In genomic region chr2:216416571-216417307, GRCh38 we compare ENCODE assay signal across 1 cellular context.
TF ChIP-seq lines count a peak whose summit lies in the region.

No MANE protein-coding gene starts in this region.

TF ChIP-seq in K562, 482 proteins besides CTCF, POLR2A, EP300 and RAD21 (continued from another document):
- TF ChIP-seq ZNF318 (IDR thresholded peaks at IDR 0.05; ENCODE audit: borderline replicate concordance in 1 of 2, low read depth in 1 of 2) (no peak), PRDM10 (IDR thresholded peaks at IDR 0.05; ENCODE audit: partially characterized antibody) (peak; percentile 56), GTF2F1 (IDR thresholded peaks at IDR 0.05; ENCODE audit: low read depth, low read length) (no peak), NCOA1 (IDR thresholded peaks at IDR 0.05; ENCODE audit: low read depth) (peak; percentile 80; the same call in 1 of the 2 replicates), ZNF696 (CRISPR knock-in tag; conservative IDR thresholded peaks at IDR 0.05) (no peak), BRCA1 (IDR thresholded peaks at IDR 0.05) (no peak), BRCA1 (CRISPR knock-in tag; IDR thresholded peaks at IDR 0.05) (no peak), ZFP1 (CRISPR knock-in tag; IDR thresholded peaks at IDR 0.05) (no peak), TEAD2 (tag; IDR thresholded peaks at IDR 0.05) (no peak), MAX (CRISPR knock-in tag; IDR thresholded peaks at IDR 0.05) (no peak), RFX7 (CRISPR knock-in tag; IDR thresholded peaks at IDR 0.05) (no peak), TRIM24 (IDR thresholded peaks at IDR 0.05) (peak; percentile 71 to 79), WHSC1 (IDR thresholded peaks at IDR 0.05; ENCODE audit: low read length) (no peak), TFE3 (CRISPR knock-in tag; IDR thresholded peaks at IDR 0.05) (no peak), CEBPB (tag; IDR thresholded peaks at IDR 0.05) (no peak), ATF1 (CRISPR knock-in tag; IDR thresholded peaks at IDR 0.05) (no peak), ATF1 (tag; IDR thresholded peaks at IDR 0.05) (peak; percentile 56), KLF6 (CRISPR knock-in tag; IDR thresholded peaks at IDR 0.05; ENCODE audit: borderline replicate concordance) (no peak), ESRRB (CRISPR knock-in tag; IDR thresholded peaks at IDR 0.05; ENCODE audit: borderline replicate concordance) (no peak), ATF7 (IDR thresholded peaks at IDR 0.05) (peak; percentile 89), PRMT5 (CRISPR knock-in tag; IDR thresholded peaks at IDR 0.05) (no peak), BACH1 (tag; IDR thresholded peaks at IDR 0.05) (no peak), RBM39 (optimal IDR thresholded peaks at IDR 0.05; ENCODE audit: low read depth, low read length) (no peak), ADNP (tag; IDR thresholded peaks at IDR 0.05) (no peak), ZNF143 (CRISPR knock-in tag; IDR thresholded peaks at IDR 0.05) (no peak), SNRNP70 (optimal IDR thresholded peaks at IDR 0.05; ENCODE audit: low read depth, low read length) (no peak)
- TF ChIP-seq, protein P1, sequence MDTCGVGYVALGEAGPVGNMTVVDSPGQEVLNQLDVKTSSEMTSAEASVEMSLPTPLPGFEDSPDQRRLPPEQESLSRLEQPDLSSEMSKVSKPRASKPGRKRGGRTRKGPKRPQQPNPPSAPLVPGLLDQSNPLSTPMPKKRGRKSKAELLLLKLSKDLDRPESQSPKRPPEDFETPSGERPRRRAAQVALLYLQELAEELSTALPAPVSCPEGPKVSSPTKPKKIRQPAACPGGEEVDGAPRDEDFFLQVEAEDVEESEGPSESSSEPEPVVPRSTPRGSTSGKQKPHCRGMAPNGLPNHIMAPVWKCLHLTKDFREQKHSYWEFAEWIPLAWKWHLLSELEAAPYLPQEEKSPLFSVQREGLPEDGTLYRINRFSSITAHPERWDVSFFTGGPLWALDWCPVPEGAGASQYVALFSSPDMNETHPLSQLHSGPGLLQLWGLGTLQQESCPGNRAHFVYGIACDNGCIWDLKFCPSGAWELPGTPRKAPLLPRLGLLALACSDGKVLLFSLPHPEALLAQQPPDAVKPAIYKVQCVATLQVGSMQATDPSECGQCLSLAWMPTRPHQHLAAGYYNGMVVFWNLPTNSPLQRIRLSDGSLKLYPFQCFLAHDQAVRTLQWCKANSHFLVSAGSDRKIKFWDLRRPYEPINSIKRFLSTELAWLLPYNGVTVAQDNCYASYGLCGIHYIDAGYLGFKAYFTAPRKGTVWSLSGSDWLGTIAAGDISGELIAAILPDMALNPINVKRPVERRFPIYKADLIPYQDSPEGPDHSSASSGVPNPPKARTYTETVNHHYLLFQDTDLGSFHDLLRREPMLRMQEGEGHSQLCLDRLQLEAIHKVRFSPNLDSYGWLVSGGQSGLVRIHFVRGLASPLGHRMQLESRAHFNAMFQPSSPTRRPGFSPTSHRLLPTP (IDR thresholded peaks at IDR 0.05; ENCODE audit: borderline replicate concordance, extremely low read depth, insufficient read length) = no peak
- TF ChIP-seq, protein P2, sequence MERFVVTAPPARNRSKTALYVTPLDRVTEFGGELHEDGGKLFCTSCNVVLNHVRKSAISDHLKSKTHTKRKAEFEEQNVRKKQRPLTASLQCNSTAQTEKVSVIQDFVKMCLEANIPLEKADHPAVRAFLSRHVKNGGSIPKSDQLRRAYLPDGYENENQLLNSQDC (CRISPR knock-in tag; IDR thresholded peaks at IDR 0.05) = no peak
- TF ChIP-seq, protein P3, sequence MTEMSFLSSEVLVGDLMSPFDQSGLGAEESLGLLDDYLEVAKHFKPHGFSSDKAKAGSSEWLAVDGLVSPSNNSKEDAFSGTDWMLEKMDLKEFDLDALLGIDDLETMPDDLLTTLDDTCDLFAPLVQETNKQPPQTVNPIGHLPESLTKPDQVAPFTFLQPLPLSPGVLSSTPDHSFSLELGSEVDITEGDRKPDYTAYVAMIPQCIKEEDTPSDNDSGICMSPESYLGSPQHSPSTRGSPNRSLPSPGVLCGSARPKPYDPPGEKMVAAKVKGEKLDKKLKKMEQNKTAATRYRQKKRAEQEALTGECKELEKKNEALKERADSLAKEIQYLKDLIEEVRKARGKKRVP (CRISPR knock-in tag; IDR thresholded peaks at IDR 0.05) = no peak
- TF ChIP-seq, protein P4, sequence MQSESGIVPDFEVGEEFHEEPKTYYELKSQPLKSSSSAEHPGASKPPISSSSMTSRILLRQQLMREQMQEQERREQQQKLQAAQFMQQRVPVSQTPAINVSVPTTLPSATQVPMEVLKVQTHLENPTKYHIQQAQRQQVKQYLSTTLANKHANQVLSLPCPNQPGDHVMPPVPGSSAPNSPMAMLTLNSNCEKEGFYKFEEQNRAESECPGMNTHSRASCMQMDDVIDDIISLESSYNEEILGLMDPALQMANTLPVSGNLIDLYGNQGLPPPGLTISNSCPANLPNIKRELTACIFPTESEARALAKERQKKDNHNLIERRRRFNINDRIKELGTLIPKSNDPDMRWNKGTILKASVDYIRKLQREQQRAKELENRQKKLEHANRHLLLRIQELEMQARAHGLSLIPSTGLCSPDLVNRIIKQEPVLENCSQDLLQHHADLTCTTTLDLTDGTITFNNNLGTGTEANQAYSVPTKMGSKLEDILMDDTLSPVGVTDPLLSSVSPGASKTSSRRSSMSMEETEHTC (IDR thresholded peaks at IDR 0.05) = no peak
TF ChIP-seq in K562: peak in this region for 71.
